In the genomic region with DNA sequence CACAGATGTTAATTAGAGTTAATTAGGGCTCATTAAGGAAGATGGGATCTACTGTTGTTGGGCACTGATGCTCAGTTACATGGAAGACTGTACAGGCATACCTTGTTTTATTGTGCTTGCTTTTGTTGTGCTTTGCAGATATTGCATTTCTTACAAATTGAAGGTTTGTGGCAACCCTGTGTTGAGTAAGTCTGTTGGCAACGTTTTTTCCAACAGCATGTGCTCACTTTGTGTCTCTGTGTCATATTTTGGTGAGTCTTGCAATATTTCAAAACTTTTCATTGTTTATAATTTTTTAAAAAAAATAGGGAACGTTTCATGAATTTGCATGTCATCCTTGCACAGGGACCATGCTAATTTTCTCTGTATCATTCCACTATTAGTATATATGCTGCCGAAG, we compare ENCODE assay signal across 23 cellular contexts.
"Had no signal": no experiment of that assay in that cellular context is flagged by ENCODE, and none has a peak within 500 bp of the region (broad histone marks: within the 10 kb centered on the region; RNA-seq: fewer than 3 reads in every experiment).

No MANE protein-coding gene starts in this region.

- H3K9me3 Mint-ChIP-seq: activated CD4-positive, alpha-beta T cell treated with anti-CD3 and anti-CD28 coated beads, Interleukin-2, amount 10 ng/mL, durations not matched to agents 7 days and 5 days; natural killer cell had no signal

- H3K27me3 Mint-ChIP-seq: activated CD4-positive, alpha-beta T cell treated with anti-CD3 and anti-CD28 coated beads, Interleukin-2, amount 10 ng/mL, durations not matched to agents 7 days and 5 days; activated naive CD8-positive, alpha-beta T cell; brain had no signal

- H3K4me3 Mint-ChIP-seq: activated CD4-positive, alpha-beta T cell treated with anti-CD3 and anti-CD28 coated beads, Interleukin-2, amount 10 ng/mL, durations not matched to agents 7 days and 5 days; activated naive CD8-positive, alpha-beta T cell; activated T-cell treated with anti-CD3 and anti-CD28 coated beads, Interleukin-2, amount 50 U/mL, for 72 hours; brain; natural killer cell; T-helper 2 cell treated with Interferon-gamma antibody and Interleukin-4, amounts not matched to agents 5 μg/mL and 100 μg/mL, for 36 hours had no signal

- H3K4me3 ChIP-seq: colonic mucosa had no signal

- H3K27ac ChIP-seq: colonic mucosa had no signal

- ATAC-seq: activated T-cell treated with anti-CD3 and anti-CD28 coated beads, Interleukin-2, amount 50 U/mL, for 72 hours; esophagus mucosa; left ventricle myocardium superior; natural killer cell had no signal

- H3K27ac Mint-ChIP-seq: activated CD4-positive, alpha-beta T cell treated with anti-CD3 and anti-CD28 coated beads, Interleukin-2, amount 10 ng/mL, durations not matched to agents 7 days and 5 days; activated naive CD8-positive, alpha-beta T cell; activated T-cell treated with anti-CD3 and anti-CD28 coated beads, Interleukin-2, amount 50 U/mL, for 72 hours; brain; natural killer cell; T-helper 2 cell treated with Interferon-gamma antibody and Interleukin-4, amounts not matched to agents 5 μg/mL and 100 μg/mL, for 36 hours had no signal

- H3K4me1 Mint-ChIP-seq: activated CD4-positive, alpha-beta T cell treated with anti-CD3 and anti-CD28 coated beads, Interleukin-2, amount 10 ng/mL, durations not matched to agents 7 days and 5 days had no signal

- H3K9me3 ChIP-seq: colonic mucosa had no signal

- H3K27me3 ChIP-seq: colonic mucosa had no signal

- H3K36me3 ChIP-seq: colonic mucosa had no signal

- H3K4me1 ChIP-seq: colonic mucosa had no signal

- DNase-seq: activated CD4-positive, alpha-beta T cell treated with anti-CD3 and anti-CD28 coated beads, Interleukin-2, amount 10 ng/mL, durations not matched to agents 7 days and 5 days; activated CD8-positive, alpha-beta memory T cell treated with anti-CD3 and anti-CD28 coated beads, Interleukin-2, amount 50 U/mL, for 48 hours; activated gamma-delta T cell treated with Interleukin-2 at 50 U/mL for 16 hours; activated T-cell treated with anti-CD3 and anti-CD28 coated beads, Interleukin-2, amount 50 U/mL, for 72 hours; amygdala; central memory CD4-positive, alpha-beta T cell; colonic mucosa; hypothalamus; kidney; left ventricle myocardium superior; mesendoderm; natural killer cell; nucleus accumbens; posterior cingulate gyrus; retina; stimulated activated CD4-positive, alpha-beta T cell treated with anti-CD3 and anti-CD28 coated beads, Interleukin-15, amount 100 ng/mL, for 24 hours; stimulated activated CD4-positive, alpha-beta T cell treated with anti-CD3 and anti-CD28 coated beads, Interleukin-4, amount 100 ng/mL, for 24 hours; stimulated activated naive CD4-positive, alpha-beta T cell treated with Interleukin-2 at 50 U/mL for 16 hours; trophoblast cell had no signal
